17 cellular contexts compared by ENCODE assay signal in genomic region chr21:37032293-37032692, GRCh38. TPM values are rescaled to one million over a fixed set of nuclear protein-coding genes. Genes with fewer than 3 reads are reported as not detected.
A peak's percentile ranks its signal among the peaks of the same experiment; 100 is the strongest.
DNase-seq lines count a peak whose midpoint lies in the region; ATAC-seq and TF ChIP-seq lines count a peak whose summit lies in the region.
"Had no signal": no experiment of that assay in that cellular context is flagged by ENCODE, and none has a peak within 500 bp of the region (broad histone marks: within the 10 kb centered on the region; RNA-seq: fewer than 3 reads in every experiment).

No MANE protein-coding gene starts in this region.

- H3K9ac ChIP-seq in SK-N-SH = no peak overlapping the region

- H3K4me3 ChIP-seq in SK-N-SH (ENCODE audit: low read depth in 2 of 2, low read length in 1 of 2) (no peak overlapping the region), WERI-Rb-1 (ENCODE audit: low read depth, low read length) (peak overlapping the region; percentile 9)
- no peak overlapping the region for H3K4me3 ChIP-seq in Jurkat, Clone E6-1 (ENCODE audit: low read length)
- H3K4me3 ChIP-seq: GM12878, HAP-1 had no signal

- H3K27ac ChIP-seq in SK-N-SH (ENCODE audit: low read depth in 2 of 2, low read length in 1 of 2) (no peak overlapping the region), WERI-Rb-1 (peak overlapping the region; percentile 66)

- H3K27me3 ChIP-seq in SK-N-SH (ENCODE audit: insufficient read depth) (0 out of 2 replicates have a peak, but pooled peaks cover 5% of the 10 kb centered on the region), WERI-Rb-1 (ENCODE audit: insufficient read depth, low read depth, severe bottlenecking) (no peaks in the 10 kb centered on the region)

- no peaks in the 10 kb centered on the region for H3K79me2 ChIP-seq in SK-N-SH (ENCODE audit: insufficient read depth)

- DNase-seq in SK-N-SH (no peak), WERI-Rb-1 (peak; percentile 95), neural crest cell (ENCODE audit: low read depth, low spot score) (no peak)
- peak; percentile 29 for DNase-seq in Jurkat, Clone E6-1 (ENCODE audit: low read depth, low spot score)
- DNase-seq: 8988T; CD4-positive, alpha-beta T cell; DMS 273 treated with DMSO at 0.1 percent for 48 hours; GOT3 had no signal

- TF ChIP-seq RAD21 in SK-N-SH (IDR thresholded peaks at IDR 0.05; ENCODE audit: low read length) = no peak

- no peaks in the 10 kb centered on the region for H3K27me3 Mint-ChIP-seq in neural crest cell (ENCODE audit: low read depth)

- H3K4me2 ChIP-seq in SK-N-SH = peak overlapping the region; percentile 19; the same call in 1 of the 2 replicates

- H3K4me3 Mint-ChIP-seq in neural crest cell = no peak overlapping the region
- H3K4me3 Mint-ChIP-seq: CD4-positive, alpha-beta T cell; IgD-negative memory B cell had no signal

- POLR2A ChIA-PET in SK-N-SH (lab: Yijun Ruan, JAX) = no interaction called here

- H3K9me2 ChIP-seq in SK-N-SH = no peaks in the 10 kb centered on the region

- 65% methylated on average over 5 of the region's 5 CpGs for WGBS in SK-N-SH (ENCODE audit: low lambda C conversion rate)

- H4K20me1 ChIP-seq in SK-N-SH (ENCODE audit: insufficient read depth) = no peaks in the 10 kb centered on the region

- peak overlapping the region; percentile 36 for H3K27ac Mint-ChIP-seq in neural crest cell (ENCODE audit: unreplicated experiment)
- H3K27ac Mint-ChIP-seq: CD4-positive, alpha-beta T cell; IgD-negative memory B cell had no signal

- peaks cover 4% of the 10 kb centered on the region for H3K4me1 Mint-ChIP-seq in neural crest cell

- TF ChIP-seq CTCF in SK-N-SH (IDR thresholded peaks at IDR 0.05) (no peak), WERI-Rb-1 (IDR thresholded peaks at IDR 0.05; ENCODE audit: low read depth, low read length) (no peak), neural crest cell (conservative IDR thresholded peaks at IDR 0.05) (no peak)

- ATAC-seq in SK-N-SH treated with all-trans-retinoic acid at 6 μM for 48 hours (no peak), GM21515 (IDR thresholded peaks at IDR 0.05; ENCODE audit: unreplicated experiment) (no peak), HG02884 (IDR thresholded peaks at IDR 0.05; ENCODE audit: unreplicated experiment) (no peak)
- no peak for ATAC-seq in activated CD4-positive, CD25-positive, alpha-beta regulatory T cell treated with anti-CD3 and anti-CD28 coated beads, Interleukin-2, amount 50 U/mL, for 24 hours
- ATAC-seq: GM12878 had no signal

- peaks cover 0 to 4% of the 10 kb centered on the region in 2 experiments; a peak in 1 of 4 replicates for H3K4me1 ChIP-seq in SK-N-SH (ENCODE audit: control insufficient read depth in 1 of 2, insufficient read depth in 2 of 2, low read depth in 1 of 2, low read length in 1 of 2)
- H3K4me1 ChIP-seq: HAP-1 had no signal

- TF ChIP-seq EP300 in SK-N-SH (IDR thresholded peaks at IDR 0.05; ENCODE audit: borderline replicate concordance in 1 of 2, low read depth in 1 of 2, low read length in 1 of 2) = no peak

- H3K36me3 ChIP-seq in SK-N-SH (replicated peaks in 1 of 2; ENCODE audit: control insufficient read depth in 1 of 2, insufficient read depth in 2 of 2, low read length in 1 of 2) (no peaks in the 10 kb centered on the region), WERI-Rb-1 (no peaks in the 10 kb centered on the region)
- H3K36me3 ChIP-seq: HAP-1 had no signal

- no peaks in the 10 kb centered on the region for H3K9me3 ChIP-seq in SK-N-SH
- no peaks in the 10 kb centered on the region for H3K9me3 ChIP-seq in WERI-Rb-1 (ENCODE audit: severe bottlenecking)
- H3K9me3 ChIP-seq: HAP-1 had no signal

- H3K9me3 Mint-ChIP-seq in neural crest cell = no peaks in the 10 kb centered on the region
- H3K9me3 Mint-ChIP-seq: CD4-positive, alpha-beta T cell; IgD-negative memory B cell had no signal

- CTCF ChIA-PET in SK-N-SH (lab: Yijun Ruan, JAX) = interaction anchor here (0.6 to 1.6 kb wide), 2 partner anchors 22 to 381 kb away, joined by 3 to 5 read pairs; no protein-coding TSS in a partner anchor

- H3K36me3 Mint-ChIP-seq in neural crest cell (ENCODE audit: low read depth) = no peaks in the 10 kb centered on the region
- H3K36me3 Mint-ChIP-seq: IgD-negative memory B cell had no signal

- peaks cover 16% of the 10 kb centered on the region for H3F3A ChIP-seq in SK-N-SH (replicated peaks; ENCODE audit: insufficient read depth)

- H2AFZ ChIP-seq in SK-N-SH (ENCODE audit: low read depth) = no peak overlapping the region

TF ChIP-seq in SK-N-SH, 30 proteins besides CTCF, POLR2A, EP300 and RAD21 (continues in another document):
- TF ChIP-seq FOXM1 (IDR thresholded peaks at IDR 0.05; ENCODE audit: low read depth) (no peak), TCF12 (IDR thresholded peaks at IDR 0.05) (no peak), RXRA (IDR thresholded peaks at IDR 0.05; ENCODE audit: borderline replicate concordance, low read depth) (no peak)
- TF ChIP-seq, protein P1, sequence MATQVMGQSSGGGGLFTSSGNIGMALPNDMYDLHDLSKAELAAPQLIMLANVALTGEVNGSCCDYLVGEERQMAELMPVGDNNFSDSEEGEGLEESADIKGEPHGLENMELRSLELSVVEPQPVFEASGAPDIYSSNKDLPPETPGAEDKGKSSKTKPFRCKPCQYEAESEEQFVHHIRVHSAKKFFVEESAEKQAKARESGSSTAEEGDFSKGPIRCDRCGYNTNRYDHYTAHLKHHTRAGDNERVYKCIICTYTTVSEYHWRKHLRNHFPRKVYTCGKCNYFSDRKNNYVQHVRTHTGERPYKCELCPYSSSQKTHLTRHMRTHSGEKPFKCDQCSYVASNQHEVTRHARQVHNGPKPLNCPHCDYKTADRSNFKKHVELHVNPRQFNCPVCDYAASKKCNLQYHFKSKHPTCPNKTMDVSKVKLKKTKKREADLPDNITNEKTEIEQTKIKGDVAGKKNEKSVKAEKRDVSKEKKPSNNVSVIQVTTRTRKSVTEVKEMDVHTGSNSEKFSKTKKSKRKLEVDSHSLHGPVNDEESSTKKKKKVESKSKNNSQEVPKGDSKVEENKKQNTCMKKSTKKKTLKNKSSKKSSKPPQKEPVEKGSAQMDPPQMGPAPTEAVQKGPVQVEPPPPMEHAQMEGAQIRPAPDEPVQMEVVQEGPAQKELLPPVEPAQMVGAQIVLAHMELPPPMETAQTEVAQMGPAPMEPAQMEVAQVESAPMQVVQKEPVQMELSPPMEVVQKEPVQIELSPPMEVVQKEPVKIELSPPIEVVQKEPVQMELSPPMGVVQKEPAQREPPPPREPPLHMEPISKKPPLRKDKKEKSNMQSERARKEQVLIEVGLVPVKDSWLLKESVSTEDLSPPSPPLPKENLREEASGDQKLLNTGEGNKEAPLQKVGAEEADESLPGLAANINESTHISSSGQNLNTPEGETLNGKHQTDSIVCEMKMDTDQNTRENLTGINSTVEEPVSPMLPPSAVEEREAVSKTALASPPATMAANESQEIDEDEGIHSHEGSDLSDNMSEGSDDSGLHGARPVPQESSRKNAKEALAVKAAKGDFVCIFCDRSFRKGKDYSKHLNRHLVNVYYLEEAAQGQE (IDR thresholded peaks at IDR 0.05; ENCODE audit: low read depth, low read length) = no peak

TF ChIP-seq in SK-N-SH treated with all-trans-retinoic acid at 6 μM for 48 hours, 23 proteins besides CTCF, POLR2A, EP300 and RAD21:
- TF ChIP-seq CSDC2 (CRISPR knock-in tag; IDR thresholded peaks at IDR 0.05) = no peak

RNA-seq across cellular contexts. Expression of gene RIPPLY3, which starts 25.8 kb away (rescaled TPM):
- polyA plus RNA-seq in SK-N-SH (2012; rRNA removed) = 0.03 TPM in 2 replicates
- polyA plus RNA-seq in SK-N-SH (2012; cell fraction: cytosol; rRNA removed) = 0.04 and 0.07 TPM in 2 replicates
- polyA plus RNA-seq in SK-N-SH (2012; cell fraction: nucleus; rRNA removed) = 0.12 TPM in 1 of 2 replicates, not detected in the other
- polyA plus RNA-seq in Jurkat, Clone E6-1 (2012; ENCODE audit: insufficient read depth, insufficient read length) = not detected
- 2.6 and 3.2 TPM in 2 replicates for total RNA-seq in neural crest cell
- total RNA-seq: CD4-positive, alpha-beta T cell; G401; GM12878; HT1080 had no signal
- polyA plus RNA-seq: GM12878, IgD-negative memory B cell had no signal

RNA-seq across cellular contexts. Expression of gene PIGP, which starts 40.6 kb away (rescaled TPM):
- polyA plus RNA-seq in SK-N-SH (2012; rRNA removed) = 28.3 and 34.7 TPM in 2 replicates
- 41.9 and 52.0 TPM in 2 replicates for polyA plus RNA-seq in SK-N-SH (2012; cell fraction: cytosol; rRNA removed)
- polyA plus RNA-seq in SK-N-SH (2012; cell fraction: nucleus; rRNA removed) = 15.0 and 19.0 TPM in 2 replicates
- polyA plus RNA-seq in Jurkat, Clone E6-1 (2012; ENCODE audit: insufficient read depth, insufficient read length) = 66.2 TPM
- total RNA-seq in neural crest cell = 16.1 and 16.5 TPM in 2 replicates

RNA-seq across cellular contexts. Expression of gene TTC3, which starts 40.8 kb away (rescaled TPM):
- 35.7 and 42.0 TPM in 2 replicates for polyA plus RNA-seq in SK-N-SH (2012; rRNA removed)
- polyA plus RNA-seq in SK-N-SH (2012; cell fraction: cytosol; rRNA removed) = 40.0 and 42.7 TPM in 2 replicates
- polyA plus RNA-seq in SK-N-SH (2012; cell fraction: nucleus; rRNA removed) = 43.1 and 74.5 TPM in 2 replicates
- 57.3 TPM for polyA plus RNA-seq in Jurkat, Clone E6-1 (2012; ENCODE audit: insufficient read depth, insufficient read length)
- total RNA-seq in neural crest cell = 216 and 219 TPM in 2 replicates

Comparison
In these comparisons a context has a peak if more than half of its experiments do, and no peak if none do; other contexts are left out.
1. DNase-seq: peak in Jurkat, Clone E6-1 (single experiment) and WERI-Rb-1 (single experiment); none in SK-N-SH (single experiment) and neural crest cell (single experiment).